ENCODE assay signal across 8 cellular contexts in the genomic region with DNA sequence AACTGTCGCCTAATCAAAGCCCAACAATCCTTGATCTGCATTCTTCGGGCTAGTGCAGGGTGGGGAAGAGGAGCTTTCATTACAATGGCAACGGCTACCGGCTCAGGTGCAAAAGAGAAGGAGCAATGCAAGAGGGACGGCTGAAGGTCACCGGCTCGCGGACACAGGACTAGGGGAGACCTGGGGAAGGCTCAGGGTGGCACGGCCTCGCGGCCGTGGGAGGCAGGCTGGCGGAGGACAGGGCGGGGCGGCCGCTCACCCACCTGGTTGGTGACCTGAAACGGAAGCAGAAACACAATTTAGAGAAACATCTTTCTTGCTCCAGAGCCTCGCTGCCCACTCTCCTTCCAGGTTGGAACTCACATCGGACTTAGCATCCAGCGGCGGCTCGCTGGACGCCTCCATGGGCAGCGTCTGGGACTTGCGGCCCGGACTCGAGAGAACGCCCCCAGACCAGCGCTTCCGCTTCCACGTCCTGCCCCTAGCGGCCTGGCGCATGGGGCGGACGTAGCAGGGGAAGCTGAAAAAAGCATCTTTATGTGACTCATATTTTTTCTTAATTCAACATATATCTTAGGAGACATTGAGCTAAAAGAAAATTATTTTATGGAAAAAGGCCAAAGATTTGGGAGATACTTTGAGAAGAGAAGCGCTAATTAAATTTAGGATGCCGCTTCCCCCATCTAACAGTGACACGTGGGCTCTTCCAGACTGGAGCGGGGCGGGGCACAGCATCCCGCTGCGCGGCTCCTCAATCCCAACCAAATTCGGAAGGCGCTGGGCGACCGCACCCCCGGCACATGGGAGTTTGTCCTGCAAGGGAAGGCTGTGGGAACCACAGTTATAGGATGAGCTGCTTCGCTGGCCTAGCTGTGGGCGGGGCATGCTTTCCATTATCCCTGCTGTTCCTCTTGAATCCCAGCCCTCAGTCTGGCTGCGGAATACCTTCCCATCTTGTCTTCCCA. TPM values are rescaled to one million over a fixed set of nuclear protein-coding genes. Genes with fewer than 3 reads are reported as not detected.
DNase-seq lines count a peak whose midpoint lies in the region; ATAC-seq, FAIRE-seq and TF ChIP-seq lines count a peak whose summit lies in the region.

A gene (minus strand): TSS at position 441 of the 965 bp plus-strand sequence. CDS start 36 bp downstream, at position 405.

- intact Hi-C loops in heart right ventricle (cut with DNase I): loop anchor here in 3 of 10 donors (1.0 to 10.0 kb wide), 4 partner anchors 12 to 165 kb away; a partner anchor contains a TSS
- intact Hi-C loops in posterior vena cava (cut with DNase I): no loop called here
- intact Hi-C loops in upper lobe of right lung (cut with DNase I): no loop called here

- peaks cover 0 to 30% (median 15%) of the 10 kb centered on the region in 9 donors for H3K4me1 ChIP-seq in heart right ventricle
- peaks cover 13% of the 10 kb centered on the region for H3K4me1 ChIP-seq in upper lobe of right lung

- peak within 1 kb of the TSS; percentile 18 to 91 (median 82) for H3K27ac ChIP-seq in heart right ventricle
- peak within 1 kb of the TSS; percentile 83 for H3K27ac ChIP-seq in upper lobe of right lung

- peak; percentile 97 for TF ChIP-seq POLR2A in GM12892 (IDR thresholded peaks at IDR 0.05; ENCODE audit: low read depth, low read length)

- WGBS in heart right ventricle, 2 donors: 0% methylated on average over 51 of the region's 51 CpGs

- peak; percentile 97 for ATAC-seq in HG02759 (IDR thresholded peaks at IDR 0.05; ENCODE audit: unreplicated experiment)
- peak; percentile 94 to 98 (median 97) for ATAC-seq in heart right ventricle
- peak; percentile 95 for ATAC-seq in upper lobe of right lung

- H3K27me3 ChIP-seq in heart right ventricle (no peaks in the 10 kb centered on the region), upper lobe of right lung (no peaks in the 10 kb centered on the region)

- no peaks in the 10 kb centered on the region for H3K9me3 ChIP-seq in heart right ventricle
- H3K9me3 ChIP-seq in upper lobe of right lung: no peaks in the 10 kb centered on the region

- FAIRE-seq in GM12892 (lab: Jason Lieb, UNC): peak; percentile 91

- peaks cover 0 to 33% (median 0%) of the 10 kb centered on the region in 9 donors for H3K36me3 ChIP-seq in heart right ventricle
- peaks cover 17% of the 10 kb centered on the region for H3K36me3 ChIP-seq in upper lobe of right lung

- DNase-seq in GM12892 (ENCODE audit: insufficient read length) (peak; percentile 79), NCI-H128 (lab: John Stamatoyannopoulos, UW; ENCODE audit: unreplicated experiment) (peak; percentile 50), T-helper 1 cell (peak; percentile 23 to 82 (median 56)), amniotic epithelial cell (ENCODE audit: low read depth) (peak; percentile 79), heart right ventricle (peak; percentile 75 to 80), posterior vena cava (ENCODE audit: low spot score) (peak; percentile 93), upper lobe of right lung (peak; percentile 92)

- peak; percentile 8 to 70 (median 57) for TF ChIP-seq CTCF in heart right ventricle (IDR thresholded peaks at IDR 0.05)
- peak; percentile 70 for TF ChIP-seq CTCF in upper lobe of right lung (IDR thresholded peaks at IDR 0.05)

- H3K4me3 ChIP-seq in heart right ventricle: peak within 1 kb of the TSS; percentile 26 to 89 (median 80)
- H3K4me3 ChIP-seq in upper lobe of right lung: peak within 1 kb of the TSS; percentile 91

RNA-seq across cellular contexts. Expression of the gene that starts here (rescaled TPM):
- polyA plus RNA-seq in GM12892 (2012; ENCODE audit: missing spikeins): 399 TPM
- total RNA-seq in heart right ventricle (100 to 1,000 TPM in 9 of 10 donors, 10 to 100 TPM in 1; 96.5 to 138 (median 124) TPM), posterior vena cava (100 to 1,000 TPM; 173 to 201 TPM), upper lobe of right lung (142 TPM)
- 10 to 100 TPM; 66.4 to 88.4 TPM for polyA plus RNA-seq in heart right ventricle

Comparison
In these comparisons a context has a peak if more than half of its experiments do, and no peak if none do; other contexts are left out.
1. Peak in every context shown above with its lines: DNase-seq, ATAC-seq, H3K4me3 ChIP-seq and H3K27ac ChIP-seq.